ENCODE assay signal across 9 cellular contexts in the genomic region with DNA sequence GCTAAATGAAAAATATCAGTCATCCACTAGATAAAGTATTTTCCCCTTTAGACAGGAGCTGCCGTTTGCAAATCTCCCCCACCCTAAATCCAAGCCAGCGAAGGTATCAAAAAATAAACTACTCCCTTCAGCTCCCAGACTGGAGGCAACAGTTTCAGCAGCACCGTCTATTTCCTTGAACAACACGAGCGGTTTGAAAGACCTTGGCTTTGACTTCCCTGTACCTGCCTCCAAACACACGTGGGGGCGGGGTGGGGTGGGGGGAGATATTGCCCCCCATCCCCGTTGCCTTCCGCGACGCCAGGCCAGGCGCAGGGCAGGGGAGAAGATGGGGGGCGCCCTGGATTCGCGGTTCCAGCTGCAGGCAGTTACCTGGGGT. TPM values are rescaled to one million over a fixed set of nuclear protein-coding genes. Genes with fewer than 3 reads are reported as not detected.
DNase-seq lines count a peak whose midpoint lies in the region; ATAC-seq and TF ChIP-seq lines count a peak whose summit lies in the region.
"Had no signal": no experiment of that assay in that cellular context is flagged by ENCODE, and none has a peak within 500 bp of the region (broad histone marks: within the 10 kb centered on the region; RNA-seq: fewer than 3 reads in every experiment).

No MANE protein-coding gene starts in this region.

- no peak for ATAC-seq in GM21515 (IDR thresholded peaks at IDR 0.05; ENCODE audit: unreplicated experiment)

- H3K36me3 ChIP-seq in H7 (replicated peaks; ENCODE audit: control insufficient read depth, insufficient read depth, low read length) (no peaks in the 10 kb centered on the region), WERI-Rb-1 (no peaks in the 10 kb centered on the region), rectal smooth muscle tissue (ENCODE audit: control insufficient read depth, insufficient read depth, low read length) (no peaks in the 10 kb centered on the region)

- no peak for TF ChIP-seq CTCF in WERI-Rb-1 (IDR thresholded peaks at IDR 0.05; ENCODE audit: low read depth, low read length)

- H3K27me3 ChIP-seq in H7 (ENCODE audit: control insufficient read depth, insufficient read depth, low read length): peaks cover 64% of the 10 kb centered on the region
- peaks cover 9% of the 10 kb centered on the region for H3K27me3 ChIP-seq in WERI-Rb-1 (ENCODE audit: insufficient read depth, low read depth, severe bottlenecking)
- no peaks in the 10 kb centered on the region for H3K27me3 ChIP-seq in rectal smooth muscle tissue (ENCODE audit: control insufficient read depth, insufficient read depth, low read length)

- DNase-seq in H7: no peak
- no peak for DNase-seq in WERI-Rb-1
- DNase-seq in germinal center (ENCODE audit: low spot score): no peak
- no peak for DNase-seq in Ammon's horn (ENCODE audit: low spot score)
- no peak for DNase-seq in NCI-H510A (lab: John Stamatoyannopoulos, UW)
- DNase-seq: activated effector memory CD4-positive, alpha-beta T cell treated with anti-CD3 and anti-CD28 coated beads, Interleukin-2, amount 50 U/mL, for 16 hours had no signal

- H3K9me3 ChIP-seq in WERI-Rb-1 (ENCODE audit: severe bottlenecking): no peaks in the 10 kb centered on the region

- H3K9ac ChIP-seq in rectal smooth muscle tissue (ENCODE audit: low read length): no peak overlapping the region

- peaks cover 7% of the 10 kb centered on the region for H3K4me1 ChIP-seq in rectal smooth muscle tissue (ENCODE audit: control insufficient read depth, insufficient read depth, low read length)

- peak overlapping the region; percentile 54 for H3K4me3 ChIP-seq in H7 (ENCODE audit: insufficient read depth, low read depth, low read length)
- H3K4me3 ChIP-seq in WERI-Rb-1 (ENCODE audit: low read depth, low read length): peak overlapping the region; percentile 68
- H3K4me3 ChIP-seq in iPS-11a (ENCODE audit: low read depth, low read length): peak overlapping the region; percentile 43
- H3K4me3 ChIP-seq in rectal smooth muscle tissue (ENCODE audit: low read length): peak overlapping the region; percentile 63

- H3K27ac ChIP-seq in WERI-Rb-1 (no peak overlapping the region), rectal smooth muscle tissue (ENCODE audit: low read depth, low read length) (no peak overlapping the region)

RNA-seq across cellular contexts. Expression of a gene that starts 0.8 kb away (rescaled TPM):
- total RNA-seq in H7 (2014; rRNA removed; shearing (Covaris generic)): 1.0 TPM in 1 of 2 replicates, not detected in the other
